ENCODE assay signal across 29 cellular contexts in the genomic region with DNA sequence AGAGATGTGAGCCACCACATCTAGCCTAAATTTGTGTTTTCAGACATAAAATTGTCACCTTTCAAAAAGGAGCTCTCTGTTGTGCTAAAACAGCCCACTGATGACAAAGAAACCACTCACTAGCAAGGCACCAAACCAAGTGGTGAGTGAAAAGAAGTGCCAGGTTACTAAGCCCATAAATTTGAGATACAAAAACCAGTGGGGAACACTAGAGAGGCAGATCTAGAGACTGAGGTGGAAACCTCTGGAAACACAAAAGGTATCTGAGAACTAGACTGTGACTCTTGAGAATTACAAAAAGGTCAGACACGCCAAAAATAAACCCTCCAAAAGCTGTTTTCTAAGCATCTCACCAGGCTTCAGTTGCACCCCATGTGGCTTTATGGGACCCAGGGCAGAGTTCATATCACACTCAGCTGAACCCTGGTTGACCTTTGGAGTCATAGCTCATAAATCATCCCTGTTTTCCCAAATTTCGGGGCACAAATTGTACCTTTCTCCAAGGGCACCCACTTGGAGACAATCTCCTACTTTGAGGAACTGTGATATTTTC. TPM values are rescaled to one million over a fixed set of nuclear protein-coding genes. Genes with fewer than 3 reads are reported as not detected.
DNase-seq lines count a peak whose midpoint lies in the region; ATAC-seq, FAIRE-seq and TF ChIP-seq lines count a peak whose summit lies in the region.
"Had no signal": no experiment of that assay in that cellular context is flagged by ENCODE, and none has a peak within 500 bp of the region (broad histone marks: within the 10 kb centered on the region; RNA-seq: fewer than 3 reads in every experiment).

No MANE protein-coding gene starts in this region.

- no peak for DNase-seq in activated CD4-positive, alpha-beta T cell treated with anti-CD3 and anti-CD28 coated beads for 36 hours
- no peak for DNase-seq in activated CD4-positive, alpha-beta T cell treated with anti-CD3 and anti-CD28 coated beads, Interleukin-2, amount 10 ng/mL, durations not matched to agents 7 days and 5 days
- no peak for DNase-seq in H1 (ENCODE audit: low read depth in 1 of 2, low spot score in 2 of 2)
- no peak for DNase-seq in natural killer cell treated with Interleukin-12 subunit alpha and Interleukin-12 subunit beta and Interleukin-15 and Interleukin-18, amount 100 ng/mL, for 72 hours (ENCODE audit: low spot score)
- DNase-seq in amygdala (lab: John Stamatoyannopoulos, UW), result no peak
- no peak for DNase-seq in HUDEP-2 (lab: John Stamatoyannopoulos, UW; ENCODE audit: unreplicated experiment in 76 of 76)
- DNase-seq: ACHN; Calu3; CD4-positive, alpha-beta T cell; DMS153; IMR-90; NCI-H1105; NCI-H146; NCI-H2029; NCI-H226; NCI-H524; NCI-H82; Peyer's patch had no signal

- no peak overlapping the region for H3K23ac ChIP-seq in H1 (ENCODE audit: insufficient read length)

- no peaks in the 10 kb centered on the region for H3K79me1 ChIP-seq in H1 (ENCODE audit: low read depth, low read length)

- peak overlapping the region; percentile 98 for H4K91ac ChIP-seq in H1 (replicated peaks; ENCODE audit: insufficient read length, low read length)

- TF ChIP-seq CTCF in H1 (IDR thresholded peaks at IDR 0.05; ENCODE audit: control extremely low read depth in 1 of 3, insufficient read depth in 1 of 3, low read depth in 1 of 3, low read length in 3 of 3), result no peak

- H3K9ac ChIP-seq in HUES6 (ENCODE audit: low read length), result no peak overlapping the region
- no peak overlapping the region for H3K9ac ChIP-seq in H1 (replicated peaks in 1 of 4; ENCODE audit: extremely low read depth in 1 of 4, low read depth in 3 of 4, low read length in 3 of 4)
- H3K9ac ChIP-seq: BLaER1 had no signal

- H3K9me3 Mint-ChIP-seq in activated CD4-positive, alpha-beta T cell treated with anti-CD3 and anti-CD28 coated beads for 36 hours (ENCODE audit: low read depth), result peaks cover 2% of the 10 kb centered on the region
- H3K9me3 Mint-ChIP-seq in activated CD4-positive, alpha-beta T cell treated with anti-CD3 and anti-CD28 coated beads, Interleukin-2, amount 10 ng/mL, durations not matched to agents 7 days and 5 days, result peaks cover 21% of the 10 kb centered on the region
- H3K9me3 Mint-ChIP-seq in natural killer cell treated with Interleukin-12 subunit alpha and Interleukin-12 subunit beta and Interleukin-15 and Interleukin-18, amount 100 ng/mL, for 72 hours, result no peaks in the 10 kb centered on the region

- no peaks in the 10 kb centered on the region for H3K27me3 Mint-ChIP-seq in activated CD4-positive, alpha-beta T cell treated with anti-CD3 and anti-CD28 coated beads for 36 hours
- H3K27me3 Mint-ChIP-seq in activated CD4-positive, alpha-beta T cell treated with anti-CD3 and anti-CD28 coated beads, Interleukin-2, amount 10 ng/mL, durations not matched to agents 7 days and 5 days, result no peaks in the 10 kb centered on the region
- no peaks in the 10 kb centered on the region for H3K27me3 Mint-ChIP-seq in natural killer cell treated with Interleukin-12 subunit alpha and Interleukin-12 subunit beta and Interleukin-15 and Interleukin-18, amount 100 ng/mL, for 72 hours
- H3K27me3 Mint-ChIP-seq: CD4-positive, alpha-beta T cell had no signal

- H3K4me3 Mint-ChIP-seq in activated CD4-positive, alpha-beta T cell treated with anti-CD3 and anti-CD28 coated beads for 36 hours, result no peak overlapping the region
- no peak overlapping the region for H3K4me3 Mint-ChIP-seq in activated CD4-positive, alpha-beta T cell treated with anti-CD3 and anti-CD28 coated beads, Interleukin-2, amount 10 ng/mL, durations not matched to agents 7 days and 5 days
- H3K4me3 Mint-ChIP-seq in natural killer cell treated with Interleukin-12 subunit alpha and Interleukin-12 subunit beta and Interleukin-15 and Interleukin-18, amount 100 ng/mL, for 72 hours, result no peak overlapping the region
- H3K4me3 Mint-ChIP-seq: CD4-positive, alpha-beta T cell had no signal

- H3K36me3 Mint-ChIP-seq in activated CD4-positive, alpha-beta T cell treated with anti-CD3 and anti-CD28 coated beads for 36 hours (ENCODE audit: low read depth), result peaks cover 13% of the 10 kb centered on the region
- peaks cover 81% of the 10 kb centered on the region for H3K36me3 Mint-ChIP-seq in activated CD4-positive, alpha-beta T cell treated with anti-CD3 and anti-CD28 coated beads, Interleukin-2, amount 10 ng/mL, durations not matched to agents 7 days and 5 days (ENCODE audit: low read depth)
- H3K36me3 Mint-ChIP-seq in natural killer cell treated with Interleukin-12 subunit alpha and Interleukin-12 subunit beta and Interleukin-15 and Interleukin-18, amount 100 ng/mL, for 72 hours, result peaks cover 7% of the 10 kb centered on the region

- peak overlapping the region; percentile 59 for H3K56ac ChIP-seq in H1 (replicated peaks; ENCODE audit: insufficient read length, low read depth, low read length)

- H3K4me3 ChIP-seq in HUES6 (ENCODE audit: low read depth, low read length) (no peak overlapping the region), H1 (ENCODE audit: extremely low read depth in 1 of 4, insufficient read depth in 2 of 4, low read depth in 3 of 4, low read length in 4 of 4) (no peak overlapping the region)
- H3K4me3 ChIP-seq: BLaER1, Peyer's patch had no signal

- no peaks in the 10 kb centered on the region for H3K79me2 ChIP-seq in H1 (ENCODE audit: control insufficient read depth in 1 of 2, insufficient read depth in 2 of 2, low read length in 2 of 2)

- no peaks in the 10 kb centered on the region for H4K20me1 ChIP-seq in H1 (replicated peaks in 1 of 2; ENCODE audit: control insufficient read depth in 1 of 2, insufficient read depth in 2 of 2, low read length in 2 of 2)
- H4K20me1 ChIP-seq: BLaER1 had no signal

- TF ChIP-seq RAD21 in H1 (IDR thresholded peaks at IDR 0.05 in 1 of 2, conservative IDR thresholded peaks at IDR 0.05 in 1 of 2; ENCODE audit: low read depth in 2 of 2, low read length in 2 of 2), result no peak

- TF ChIP-seq POLR2A in H1 (IDR thresholded peaks at IDR 0.05; ENCODE audit: control extremely low read depth in 1 of 2, low read depth in 2 of 2, low read length in 2 of 2), result no peak

- no peak overlapping the region for H3K4me2 ChIP-seq in H1 (ENCODE audit: insufficient read depth in 1 of 2, low read depth in 2 of 2, low read length in 2 of 2)
- H3K4me2 ChIP-seq: BLaER1 had no signal

- peaks cover 42% of the 10 kb centered on the region for H3K4me1 Mint-ChIP-seq in activated CD4-positive, alpha-beta T cell treated with anti-CD3 and anti-CD28 coated beads for 36 hours
- H3K4me1 Mint-ChIP-seq in activated CD4-positive, alpha-beta T cell treated with anti-CD3 and anti-CD28 coated beads, Interleukin-2, amount 10 ng/mL, durations not matched to agents 7 days and 5 days, result peaks cover 24% of the 10 kb centered on the region
- peaks cover 76 to 77% of the 10 kb centered on the region in 2 donors for H3K4me1 Mint-ChIP-seq in natural killer cell treated with Interleukin-12 subunit alpha and Interleukin-12 subunit beta and Interleukin-15 and Interleukin-18, amount 100 ng/mL, for 72 hours (ENCODE audit: low read depth in 2 of 2)

- TF ChIP-seq EP300 in H1 (IDR thresholded peaks at IDR 0.05; ENCODE audit: borderline replicate concordance in 1 of 2, low read depth in 2 of 2, low read length in 2 of 2), result no peak

- no peak overlapping the region for H4K8ac ChIP-seq in H1 (ENCODE audit: extremely low read depth, insufficient read depth, low read length)

- H2AK5ac ChIP-seq in H1 (ENCODE audit: low read depth, low read length), result peak overlapping the region; percentile 79; the same call in 1 of the 2 replicates

- peak overlapping the region; percentile 95; the same call in 1 of the 2 replicates for H2BK5ac ChIP-seq in H1 (ENCODE audit: low read depth, low read length)

- peak overlapping the region; percentile 53; the same call in 1 of the 2 replicates for H2BK12ac ChIP-seq in H1 (ENCODE audit: low read depth, low read length)

- no peak overlapping the region for H3K14ac ChIP-seq in H1 (ENCODE audit: insufficient read length)

- no peak overlapping the region for H2BK15ac ChIP-seq in H1 (ENCODE audit: low read length)

- no peak for FAIRE-seq in H1 (lab: Jason Lieb, UNC)
- FAIRE-seq: GM12891 had no signal

- no peaks in the 10 kb centered on the region for H3K23me2 ChIP-seq in H1 (ENCODE audit: low read depth, low read length)

- H3K27ac ChIP-seq in HUES6 (ENCODE audit: low read depth, low read length) (peak overlapping the region; percentile 65), H1 (ENCODE audit: low read depth, low read length) (no peak overlapping the region)
- H3K27ac ChIP-seq: 22Rv1, BLaER1, HL-60, Peyer's patch had no signal

- H3K4ac ChIP-seq in H1 (replicated peaks; ENCODE audit: insufficient read length, low read depth, low read length), result peak overlapping the region; percentile 99

- H4K5ac ChIP-seq in H1 (ENCODE audit: insufficient read length, low read depth, low read length), result peak overlapping the region; percentile 26

- CTCF ChIA-PET in activated CD4-positive, alpha-beta T cell treated with anti-CD3 and anti-CD28 coated beads for 36 hours (lab: Charles Lee), result interaction anchor here (1.0 kb wide), 2 partner anchors 35 to 66 kb away, joined by 4 to 5 read pairs; no protein-coding TSS in a partner anchor
- CTCF ChIA-PET in activated CD4-positive, alpha-beta T cell treated with anti-CD3 and anti-CD28 coated beads, Interleukin-2, amount 10 ng/mL, durations not matched to agents 7 days and 5 days (lab: Charles Lee), result interaction anchor here (1.0 to 1.2 kb wide), 2 partner anchors 9 to 522 kb away, joined by 3 read pairs; no protein-coding TSS in a partner anchor
- CTCF ChIA-PET in H1 (lab: Charles Lee; ENCODE audit: partially characterized antibody), result interaction anchor here (0.6 to 2.2 kb wide), 3 partner anchors 13 to 884 kb away, joined by 3 to 5 read pairs (median 4); no protein-coding TSS in a partner anchor

- WGBS in H1 (ENCODE audit: extremely low coverage in 1 of 2, insufficient coverage in 1 of 2, insufficient read length in 1 of 2, insufficient replicate concordance in 2 of 2, low coverage in 1 of 2, low lambda C conversion rate in 2 of 2, missing lambda C conversion rate in 1 of 2), 2 experiments, result 64% methylated on average over 2 of the region's 2 CpGs; no CpG with 5 or more reads in 1 of the 2 experiments

- H3K9me3 ChIP-seq in HUES6 (ENCODE audit: control insufficient read depth, insufficient read depth, low read depth, low read length) (no peaks in the 10 kb centered on the region), H1 (ENCODE audit: insufficient read depth in 2 of 2, low read depth in 1 of 2, low read length in 1 of 2) (0 out of 4 replicates have a peak, but pooled peaks cover 0 to 3% of the 10 kb centered on the region in 2 experiments)
- H3K9me3 ChIP-seq: BLaER1, Peyer's patch had no signal

- ATAC-seq in activated CD4-positive, alpha-beta T cell treated with anti-CD3 and anti-CD28 coated beads for 36 hours, result peak; percentile 49
- ATAC-seq in natural killer cell treated with Interleukin-12 subunit alpha and Interleukin-12 subunit beta and Interleukin-15 and Interleukin-18, amount 100 ng/mL, for 72 hours, result peak in 1 of 2 donors; percentile 41
- no peak for ATAC-seq in GM21367 (IDR thresholded peaks at IDR 0.05; ENCODE audit: unreplicated experiment)
- ATAC-seq: SK-N-SH treated with all-trans-retinoic acid at 6 μM for 48 hours had no signal

- H3K36me3 ChIP-seq in HUES6 (ENCODE audit: control insufficient read depth, insufficient read depth, low read length) (peaks cover 8% of the 10 kb centered on the region; the same call in 1 of the 2 replicates), H1 (ENCODE audit: control insufficient read depth in 2 of 4, insufficient read depth in 4 of 4, low read length in 3 of 4) (no peaks in the 10 kb centered on the region)
- H3K36me3 ChIP-seq: BLaER1, Peyer's patch had no signal

- H3K18ac ChIP-seq in H1 (ENCODE audit: extremely low read depth, low read length), result peak overlapping the region; percentile 64

- intact Hi-C loops in activated CD4-positive, alpha-beta T cell treated with anti-CD3 and anti-CD28 coated beads for 36 hours (cut with DNase I, micrococcal nuclease), result no loop called here

- no peaks in the 10 kb centered on the region for H3K27me3 ChIP-seq in HUES6 (ENCODE audit: control insufficient read depth, insufficient read depth, low read length)
- no peaks in the 10 kb centered on the region; a peak in 1 of 7 replicates for H3K27me3 ChIP-seq in H1 (replicated peaks in 1 of 4; ENCODE audit: control insufficient read depth in 3 of 4, extremely low read depth in 1 of 4, insufficient read depth in 3 of 4, low read length in 3 of 4)
- H3K27me3 ChIP-seq: BLaER1, Peyer's patch had no signal

- H3K27ac Mint-ChIP-seq in activated CD4-positive, alpha-beta T cell treated with anti-CD3 and anti-CD28 coated beads for 36 hours, result no peak overlapping the region
- H3K27ac Mint-ChIP-seq in activated CD4-positive, alpha-beta T cell treated with anti-CD3 and anti-CD28 coated beads, Interleukin-2, amount 10 ng/mL, durations not matched to agents 7 days and 5 days, result no peak overlapping the region
- H3K27ac Mint-ChIP-seq in natural killer cell treated with Interleukin-12 subunit alpha and Interleukin-12 subunit beta and Interleukin-15 and Interleukin-18, amount 100 ng/mL, for 72 hours, result peak overlapping the region; percentile 91 to 93

- peak overlapping the region; percentile 100; the same call in 1 of the 2 replicates for H2BK20ac ChIP-seq in H1 (ENCODE audit: low read length)

- H2AFZ ChIP-seq in H1 (ENCODE audit: low read length), result no peak overlapping the region

- H2BK120ac ChIP-seq in H1 (replicated peaks; ENCODE audit: low read depth, low read length), result peak overlapping the region; percentile 100

- H3K4me1 ChIP-seq in HUES6 (ENCODE audit: control insufficient read depth, insufficient read depth, low read length), result peaks cover 29% of the 10 kb centered on the region
- H3K4me1 ChIP-seq in H1 (replicated peaks in 1 of 4; ENCODE audit: control insufficient read depth in 3 of 4, insufficient read depth in 4 of 4, low read length in 3 of 4), result peaks cover 2 to 8% (median 4%) of the 10 kb centered on the region in 4 experiments; a peak in 4 of 7 replicates
- H3K4me1 ChIP-seq: BLaER1, Peyer's patch had no signal

- POLR2A ChIA-PET in activated CD4-positive, alpha-beta T cell treated with anti-CD3 and anti-CD28 coated beads for 36 hours (lab: Charles Lee), result no interaction called here
- POLR2A ChIA-PET in activated CD4-positive, alpha-beta T cell treated with anti-CD3 and anti-CD28 coated beads, Interleukin-2, amount 10 ng/mL, durations not matched to agents 7 days and 5 days (lab: Charles Lee), result no interaction called here
- POLR2A ChIA-PET in H1 (lab: Charles Lee; ENCODE audit: partially characterized antibody), result no interaction called here

RNA-seq across cellular contexts. Expression of gene SAMD3, which starts 24.2 kb away (rescaled TPM):
- 1 to 10 TPM; 1.8 to 2.4 TPM for total RNA-seq in activated CD4-positive, alpha-beta T cell treated with anti-CD3 and anti-CD28 coated beads for 36 hours
- 10 to 100 TPM; 49.5 to 50.9 TPM for total RNA-seq in activated CD4-positive, alpha-beta T cell treated with anti-CD3 and anti-CD28 coated beads, Interleukin-2, amount 10 ng/mL, durations not matched to agents 7 days and 5 days
- 1.9 and 3.5 TPM in 2 replicates for total RNA-seq in H1 (2021; fragmentation: NEBNext Ultra II Directional; extraction: Animal tissue kit (Norgen Biotek cat#: 25700))
- 1.2 and 1.8 TPM in 2 replicates for polyA plus RNA-seq in H1 (2011; rRNA removed)
- polyA plus RNA-seq in H1 (2011; cell fraction: cytosol; rRNA removed), result 1.4 TPM
- polyA plus RNA-seq in H1 (2011; cell fraction: nucleus; rRNA removed), result 1.7 TPM
- 0.72 to 2.3 TPM (median 0.97 TPM) in 4 replicates for polyA plus RNA-seq in H1 (2012, experiment 1 of 2)
- 0.64 TPM for polyA plus RNA-seq in H1 (2012, experiment 2 of 2)
- polyA plus RNA-seq in H1 (2013, experiment 1 of 2), result 3.0 TPM
- polyA plus RNA-seq in H1 (2013, experiment 2 of 2), result 1.9 TPM
- polyA minus RNA-seq in H1 (2011; rRNA and poly(A)+ RNA removed), result 1.3 and 3.4 TPM in 2 replicates
- polyA minus RNA-seq in H1 (2011; cell fraction: cytosol; rRNA and poly(A)+ RNA removed), result not detected
- polyA minus RNA-seq in H1 (2011; cell fraction: nucleus; rRNA and poly(A)+ RNA removed), result 7.4 TPM
- total RNA-seq in natural killer cell treated with Interleukin-12 subunit alpha and Interleukin-12 subunit beta and Interleukin-15 and Interleukin-18, amount 100 ng/mL, for 72 hours, result 10 to 100 TPM; 14.6 to 39.3 TPM
- total RNA-seq: Calu3, G401, H4, HT-29, OCI-LY7 had no signal

Comparison
In these comparisons a context has a peak if more than half of its experiments do, and no peak if none do; other contexts are left out.
1. H3K27ac Mint-ChIP-seq: peak in natural killer cell treated with Interleukin-12 subunit alpha and Interleukin-12 subunit beta and Interleukin-15 and Interleukin-18, amount 100 ng/mL, for 72 hours (2 of 2); none in activated CD4-positive, alpha-beta T cell treated with anti-CD3 and anti-CD28 coated beads for 36 hours (single experiment) and activated CD4-positive, alpha-beta T cell treated with anti-CD3 and anti-CD28 coated beads, Interleukin-2, amount 10 ng/mL, durations not matched to agents 7 days and 5 days (single experiment).